ENCODE assay signal across 20 cellular contexts in genomic region chr12:48121522-48121921, GRCh38. TPM values are rescaled to one million over a fixed set of nuclear protein-coding genes. Genes with fewer than 3 reads are reported as not detected.
A peak's percentile ranks its signal among the peaks of the same experiment; 100 is the strongest.
DNase-seq lines count a peak whose midpoint lies in the region; ATAC-seq and TF ChIP-seq lines count a peak whose summit lies in the region.
"Had no signal": no experiment of that assay in that cellular context is flagged by ENCODE, and none has a peak within 500 bp of the region (broad histone marks: within the 10 kb centered on the region; RNA-seq: fewer than 3 reads in every experiment).

No MANE protein-coding gene starts in this region.

- H3K4me1 ChIP-seq in neuronal stem cell (ENCODE audit: control insufficient read depth in 2 of 2, insufficient read depth in 1 of 2, low read depth in 1 of 2, low read length in 2 of 2) = peaks cover 21 to 25% of the 10 kb centered on the region in 2 donors
- peaks cover 20% of the 10 kb centered on the region for H3K4me1 ChIP-seq in Caco-2
- peaks cover 16% of the 10 kb centered on the region for H3K4me1 ChIP-seq in mucosa of descending colon (ENCODE audit: low read depth)

- H3K36me3 ChIP-seq in neuronal stem cell (replicated peaks in 1 of 2; ENCODE audit: control insufficient read depth in 2 of 2, insufficient read depth in 2 of 2, low read length in 2 of 2) (peaks cover 6 to 38% of the 10 kb centered on the region in 2 donors), Caco-2 (ENCODE audit: control insufficient read depth, insufficient read depth, low read length) (no peaks in the 10 kb centered on the region; the same call in 1 of the 2 replicates), mucosa of descending colon (ENCODE audit: low read depth) (no peaks in the 10 kb centered on the region)
- H3K36me3 ChIP-seq: SJCRH30 had no signal

- DNase-seq in stimulated activated naive CD8-positive, alpha-beta T cell treated with anti-CD3 and anti-CD28 coated beads, Interleukin-15, amount 100 ng/mL, for 72 hours = no peak
- peak; percentile 85 for DNase-seq in neuronal stem cell (ENCODE audit: low spot score)
- DNase-seq in Caco-2 = no peak
- no peak for DNase-seq in mucosa of descending colon
- no peak for DNase-seq in osteocyte (ENCODE audit: extremely low spot score, unreplicated experiment)
- DNase-seq: CD4-positive, alpha-beta T cell; DMS153; GF-D8; H7; HFFc6; NCI-H1417 treated with DMSO at 0.1 percent for 48 hours; NCI-H2029 treated with DMSO at 0.1 percent for 48 hours; NCI-H226; NCI-H524; SJCRH30 had no signal

- no peak for TF ChIP-seq CTCF in Caco-2 (IDR thresholded peaks at IDR 0.05; ENCODE audit: insufficient read depth in 1 of 2, low read depth in 1 of 2, low read length in 1 of 2, severe bottlenecking in 1 of 2, unreplicated experiment in 1 of 2)
- TF ChIP-seq CTCF in mucosa of descending colon (IDR thresholded peaks at IDR 0.05) = no peak
- TF ChIP-seq CTCF in osteocyte (IDR thresholded peaks at IDR 0.05) = no peak

- no peaks in the 10 kb centered on the region for H3K27me3 ChIP-seq in neuronal stem cell (ENCODE audit: control insufficient read depth in 3 of 3, insufficient read depth in 3 of 3, low read depth in 1 of 3, low read length in 3 of 3)
- no peaks in the 10 kb centered on the region for H3K27me3 ChIP-seq in Caco-2 (replicated peaks; ENCODE audit: control insufficient read depth, insufficient read depth, low read length)

- no peak overlapping the region for H2BK12ac ChIP-seq in neuronal stem cell (ENCODE audit: low read length)

- no peak overlapping the region for H3K4me3 ChIP-seq in neuronal stem cell (ENCODE audit: low read length in 2 of 2)
- no peak overlapping the region for H3K4me3 ChIP-seq in Caco-2 (ENCODE audit: low read depth, low read length)
- H3K4me3 ChIP-seq in mucosa of descending colon = no peak overlapping the region
- H3K4me3 ChIP-seq: A549, SJCRH30 had no signal

- H3K9me3 Mint-ChIP-seq in stimulated activated naive CD8-positive, alpha-beta T cell treated with anti-CD3 and anti-CD28 coated beads, Interleukin-15, Interleukin-2, amounts not matched to agents 100 ng/mL and 50 ng/mL, for 24 hours = no peaks in the 10 kb centered on the region
- no peaks in the 10 kb centered on the region for H3K9me3 Mint-ChIP-seq in stimulated activated naive CD8-positive, alpha-beta T cell treated with anti-CD3 and anti-CD28 coated beads, Interleukin-15, amount 100 ng/mL, for 72 hours
- no peaks in the 10 kb centered on the region for H3K9me3 Mint-ChIP-seq in activated T-helper 17 cell treated with anti-CD3 and anti-CD28 coated beads, Interleukin-2, amount 50 U/mL, for 72 hours
- H3K9me3 Mint-ChIP-seq in Caco-2 (ENCODE audit: unreplicated experiment) (no peaks in the 10 kb centered on the region), osteocyte (ENCODE audit: unreplicated experiment) (no peaks in the 10 kb centered on the region)
- H3K9me3 Mint-ChIP-seq: CD4-positive, alpha-beta T cell; HFFc6 had no signal

- H3K4me1 Mint-ChIP-seq in stimulated activated naive CD8-positive, alpha-beta T cell treated with anti-CD3 and anti-CD28 coated beads, Interleukin-15, Interleukin-2, amounts not matched to agents 100 ng/mL and 50 ng/mL, for 24 hours (ENCODE audit: low read depth) = peaks cover 26% of the 10 kb centered on the region
- H3K4me1 Mint-ChIP-seq in stimulated activated naive CD8-positive, alpha-beta T cell treated with anti-CD3 and anti-CD28 coated beads, Interleukin-15, amount 100 ng/mL, for 72 hours = peaks cover 18% of the 10 kb centered on the region
- peaks cover 11% of the 10 kb centered on the region for H3K4me1 Mint-ChIP-seq in activated T-helper 17 cell treated with anti-CD3 and anti-CD28 coated beads, Interleukin-2, amount 50 U/mL, for 72 hours
- H3K4me1 Mint-ChIP-seq in Caco-2 (ENCODE audit: low read depth, unreplicated experiment) (peaks cover 18% of the 10 kb centered on the region), osteocyte (ENCODE audit: unreplicated experiment) (peaks cover 24% of the 10 kb centered on the region)

- H4K8ac ChIP-seq in neuronal stem cell (ENCODE audit: low read depth, low read length) = no peak overlapping the region

- no peak overlapping the region for H3K4ac ChIP-seq in neuronal stem cell (ENCODE audit: low read length)

- no peak overlapping the region for H3K27ac Mint-ChIP-seq in stimulated activated naive CD8-positive, alpha-beta T cell treated with anti-CD3 and anti-CD28 coated beads, Interleukin-15, Interleukin-2, amounts not matched to agents 100 ng/mL and 50 ng/mL, for 24 hours
- no peak overlapping the region for H3K27ac Mint-ChIP-seq in stimulated activated naive CD8-positive, alpha-beta T cell treated with anti-CD3 and anti-CD28 coated beads, Interleukin-15, amount 100 ng/mL, for 72 hours
- H3K27ac Mint-ChIP-seq in activated T-helper 17 cell treated with anti-CD3 and anti-CD28 coated beads, Interleukin-2, amount 50 U/mL, for 72 hours = no peak overlapping the region
- H3K27ac Mint-ChIP-seq in Caco-2 (ENCODE audit: unreplicated experiment) (no peak overlapping the region), osteocyte (ENCODE audit: unreplicated experiment) (no peak overlapping the region)
- H3K27ac Mint-ChIP-seq: CD4-positive, alpha-beta T cell; HFFc6 had no signal

- H2AFZ ChIP-seq in neuronal stem cell (ENCODE audit: low read length) = no peak overlapping the region

- H2AK5ac ChIP-seq in neuronal stem cell (ENCODE audit: low read depth, low read length) = no peak overlapping the region

- H2BK120ac ChIP-seq in neuronal stem cell (ENCODE audit: low read depth, low read length) = no peak overlapping the region

- peak overlapping the region; percentile 14 for H3K4me3 Mint-ChIP-seq in stimulated activated naive CD8-positive, alpha-beta T cell treated with anti-CD3 and anti-CD28 coated beads, Interleukin-15, Interleukin-2, amounts not matched to agents 100 ng/mL and 50 ng/mL, for 24 hours
- H3K4me3 Mint-ChIP-seq in stimulated activated naive CD8-positive, alpha-beta T cell treated with anti-CD3 and anti-CD28 coated beads, Interleukin-15, amount 100 ng/mL, for 72 hours = no peak overlapping the region
- peak overlapping the region; percentile 89 for H3K4me3 Mint-ChIP-seq in activated T-helper 17 cell treated with anti-CD3 and anti-CD28 coated beads, Interleukin-2, amount 50 U/mL, for 72 hours
- H3K4me3 Mint-ChIP-seq in Caco-2 (ENCODE audit: unreplicated experiment) (no peak overlapping the region), osteocyte (ENCODE audit: unreplicated experiment) (no peak overlapping the region)
- H3K4me3 Mint-ChIP-seq: HFFc6 had no signal

- POLR2A ChIA-PET in Caco-2 (lab: Charles Lee) = no interaction called here

- H2BK15ac ChIP-seq in neuronal stem cell (ENCODE audit: low read length) = no peak overlapping the region

- H3K9me3 ChIP-seq in neuronal stem cell (replicated peaks in 1 of 2; ENCODE audit: control insufficient read depth in 2 of 2, insufficient read depth in 1 of 2, low read depth in 1 of 2, low read length in 2 of 2) (no peaks in the 10 kb centered on the region), Caco-2 (no peaks in the 10 kb centered on the region), mucosa of descending colon (no peaks in the 10 kb centered on the region)
- H3K9me3 ChIP-seq: A549, SJCRH30 had no signal

- H3K79me1 ChIP-seq in neuronal stem cell (ENCODE audit: low read depth, low read length) = no peaks in the 10 kb centered on the region

- H3K27me3 Mint-ChIP-seq in stimulated activated naive CD8-positive, alpha-beta T cell treated with anti-CD3 and anti-CD28 coated beads, Interleukin-15, Interleukin-2, amounts not matched to agents 100 ng/mL and 50 ng/mL, for 24 hours = peaks cover 3% of the 10 kb centered on the region
- H3K27me3 Mint-ChIP-seq in stimulated activated naive CD8-positive, alpha-beta T cell treated with anti-CD3 and anti-CD28 coated beads, Interleukin-15, amount 100 ng/mL, for 72 hours = no peaks in the 10 kb centered on the region
- no peaks in the 10 kb centered on the region for H3K27me3 Mint-ChIP-seq in activated T-helper 17 cell treated with anti-CD3 and anti-CD28 coated beads, Interleukin-2, amount 50 U/mL, for 72 hours
- H3K27me3 Mint-ChIP-seq in Caco-2 (ENCODE audit: insufficient read depth, unreplicated experiment) = no peaks in the 10 kb centered on the region
- peaks cover 8% of the 10 kb centered on the region for H3K27me3 Mint-ChIP-seq in osteocyte (ENCODE audit: unreplicated experiment)

- WGBS in neuronal stem cell (ENCODE audit: extremely low coverage in 2 of 2, insufficient read length in 2 of 2, insufficient replicate concordance in 1 of 2), 2 donors = no CpG with 5 or more reads among the region's 1 CpG

- peak overlapping the region; percentile 28 for H3K4me2 ChIP-seq in neuronal stem cell (ENCODE audit: insufficient read depth, low read length, poor library complexity, severe bottlenecking)
- H3K4me2 ChIP-seq: A549 had no signal

- H4K91ac ChIP-seq in neuronal stem cell (ENCODE audit: low read depth, low read length, poor library complexity) = no peak overlapping the region

- H3K23ac ChIP-seq in neuronal stem cell (ENCODE audit: low read depth, low read length, poor library complexity) = no peak overlapping the region

- H3K9ac ChIP-seq in neuronal stem cell (ENCODE audit: low read depth, low read length, poor library complexity) = no peak overlapping the region

- H3K18ac ChIP-seq in neuronal stem cell (ENCODE audit: low read length) = no peak overlapping the region

- BruUV-seq in Caco-2 (replicated peaks; lab: Mats Ljungman, UMichigan) = no TSS peak

- peaks cover 41% of the 10 kb centered on the region for H3K36me3 Mint-ChIP-seq in stimulated activated naive CD8-positive, alpha-beta T cell treated with anti-CD3 and anti-CD28 coated beads, Interleukin-15, Interleukin-2, amounts not matched to agents 100 ng/mL and 50 ng/mL, for 24 hours (ENCODE audit: low read depth)
- H3K36me3 Mint-ChIP-seq in activated T-helper 17 cell treated with anti-CD3 and anti-CD28 coated beads, Interleukin-2, amount 50 U/mL, for 72 hours (ENCODE audit: low read depth) = peaks cover 45% of the 10 kb centered on the region
- H3K36me3 Mint-ChIP-seq in Caco-2 (ENCODE audit: insufficient read depth, unreplicated experiment) (peaks cover 30% of the 10 kb centered on the region), osteocyte (ENCODE audit: unreplicated experiment) (peaks cover 22% of the 10 kb centered on the region)

- intact Hi-C loops in Caco-2 (cut with micrococcal nuclease; ENCODE audit: unreplicated experiment) = no loop called here
- intact Hi-C loops in mucosa of descending colon (cut with DNase I, micrococcal nuclease) = no loop called here

- no peak overlapping the region for H3K27ac ChIP-seq in neuronal stem cell (replicated peaks; ENCODE audit: low read length)
- H3K27ac ChIP-seq: A549, HL-60, SJCRH30 had no signal

- CTCF ChIA-PET in Caco-2 (lab: Charles Lee) = no interaction called here

- H2BK5ac ChIP-seq in neuronal stem cell (ENCODE audit: low read length) = no peak overlapping the region

- H3K14ac ChIP-seq in neuronal stem cell (ENCODE audit: low read length) = no peak overlapping the region

- no peak for ATAC-seq in stimulated activated naive CD8-positive, alpha-beta T cell treated with anti-CD3 and anti-CD28 coated beads, Interleukin-15, amount 100 ng/mL, for 72 hours
- ATAC-seq in activated T-helper 17 cell treated with anti-CD3 and anti-CD28 coated beads, Interleukin-2, amount 50 U/mL, for 72 hours (replicated peaks) = no peak
- ATAC-seq in mucosa of descending colon = no peak
- ATAC-seq: A549, GM12878 had no signal

RNA-seq across cellular contexts. Expression of gene PFKM, which starts 2.4 kb away (rescaled TPM):
- 10 to 100 TPM; 57.3 to 83.3 TPM for total RNA-seq in activated T-helper 17 cell treated with anti-CD3 and anti-CD28 coated beads, Interleukin-2, amount 50 U/mL, for 72 hours
- 68.0 TPM for polyA plus RNA-seq in neuronal stem cell (2013, experiment 1 of 2)
- polyA plus RNA-seq in neuronal stem cell (2013, experiment 2 of 2) = 69.3 TPM
- total RNA-seq in Caco-2 (2022) (96.8 and 108 TPM in 2 replicates), mucosa of descending colon (10 to 100 TPM; 37.3 to 98.8 (median 40.9) TPM), osteocyte (78.0 and 81.5 TPM in 2 replicates)

RNA-seq across cellular contexts. Expression of gene SENP1, which starts 15.6 kb away (rescaled TPM):
- 10 to 100 TPM; 37.5 to 42.3 TPM for total RNA-seq in activated T-helper 17 cell treated with anti-CD3 and anti-CD28 coated beads, Interleukin-2, amount 50 U/mL, for 72 hours
- 20.2 TPM for polyA plus RNA-seq in neuronal stem cell (2013, experiment 1 of 2)
- 20.8 TPM for polyA plus RNA-seq in neuronal stem cell (2013, experiment 2 of 2)
- 40.4 and 42.1 TPM in 2 replicates for total RNA-seq in Caco-2 (2022)
- total RNA-seq in mucosa of descending colon = 10 to 100 TPM; 12.7 to 20.8 (median 17.4) TPM
- total RNA-seq in osteocyte = 19.4 and 25.6 TPM in 2 replicates

RNA-seq across cellular contexts. Expression of gene ASB8, which starts 35.8 kb away (rescaled TPM):
- total RNA-seq in activated T-helper 17 cell treated with anti-CD3 and anti-CD28 coated beads, Interleukin-2, amount 50 U/mL, for 72 hours = 10 to 100 TPM; 22.6 to 35.7 TPM
- 6.1 TPM for polyA plus RNA-seq in neuronal stem cell (2013, experiment 1 of 2)
- 6.7 TPM for polyA plus RNA-seq in neuronal stem cell (2013, experiment 2 of 2)
- total RNA-seq in Caco-2 (2022) = 27.8 and 30.6 TPM in 2 replicates
- total RNA-seq in mucosa of descending colon = 10 to 100 TPM; 41.1 to 46.6 (median 41.3) TPM
- total RNA-seq in osteocyte = 34.4 and 36.1 TPM in 2 replicates

Comparison
In these comparisons a context has a peak if more than half of its experiments do, and no peak if none do; other contexts are left out.
1. H3K4me3 Mint-ChIP-seq: peak in stimulated activated naive CD8-positive, alpha-beta T cell treated with anti-CD3 and anti-CD28 coated beads, Interleukin-15, Interleukin-2, amounts not matched to agents 100 ng/mL and 50 ng/mL, for 24 hours (single experiment) and activated T-helper 17 cell treated with anti-CD3 and anti-CD28 coated beads, Interleukin-2, amount 50 U/mL, for 72 hours (single experiment); none in stimulated activated naive CD8-positive, alpha-beta T cell treated with anti-CD3 and anti-CD28 coated beads, Interleukin-15, amount 100 ng/mL, for 72 hours (0 of 2), Caco-2 (single experiment) and osteocyte (single experiment).